ENCODE assay signal across 11 cellular contexts in genomic region chrX:10109695-10110094, GRCh38. TPM values are rescaled to one million over a fixed set of nuclear protein-coding genes. Genes with fewer than 3 reads are reported as not detected.
DNase-seq lines count a peak whose midpoint lies in the region; ATAC-seq and TF ChIP-seq lines count a peak whose summit lies in the region.
"Had no signal": no experiment of that assay in that cellular context is flagged by ENCODE, and none has a peak within 500 bp of the region (broad histone marks: within the 10 kb centered on the region; RNA-seq: fewer than 3 reads in every experiment).

No MANE protein-coding gene starts in this region.

- H3K4me3 Mint-ChIP-seq in CD8-positive, alpha-beta memory T cell, result peak overlapping the region in 3 of 7 donors; percentile 26 to 55 (median 39)
- no peak overlapping the region for H3K4me3 Mint-ChIP-seq in activated T-helper 1 cell treated with anti-CD3 and anti-CD28 coated beads, Interleukin-12 subunit alpha, Interleukin-12 subunit beta, Interleukin-2, Interleukin-4 antibody, amounts not matched to agents 30 ng/mL and 10 ng/mL and 1 ng/mL, durations not matched to agents 14 hours and 24 hours and 36 hours

- no peak for TF ChIP-seq EP300 in sigmoid colon (IDR thresholded peaks at IDR 0.05)

- H3K9me3 Mint-ChIP-seq in CD8-positive, alpha-beta memory T cell, result no peaks in the 10 kb centered on the region
- no peaks in the 10 kb centered on the region for H3K9me3 Mint-ChIP-seq in activated T-helper 1 cell treated with anti-CD3 and anti-CD28 coated beads, Interleukin-12 subunit alpha, Interleukin-12 subunit beta, Interleukin-2, Interleukin-4 antibody, amounts not matched to agents 30 ng/mL and 10 ng/mL and 1 ng/mL, durations not matched to agents 14 hours and 24 hours and 36 hours
- H3K9me3 Mint-ChIP-seq: central memory CD8-positive, alpha-beta T cell had no signal

- no peaks in the 10 kb centered on the region for H3K36me3 ChIP-seq in CD8-positive, alpha-beta memory T cell (ENCODE audit: insufficient read depth, low read length)
- H3K36me3 ChIP-seq in left ventricle myocardium inferior, result peaks cover 6% of the 10 kb centered on the region
- H3K36me3 ChIP-seq in sigmoid colon, result no peaks in the 10 kb centered on the region

- TF ChIP-seq CTCF in left ventricle myocardium inferior (IDR thresholded peaks at IDR 0.05; ENCODE audit: borderline replicate concordance) (no peak), sigmoid colon (IDR thresholded peaks at IDR 0.05) (peak in 1 of 4 experiments; percentile 12)

- ATAC-seq in GM19452 (IDR thresholded peaks at IDR 0.05; ENCODE audit: unreplicated experiment) (no peak), GM19395 (IDR thresholded peaks at IDR 0.05; ENCODE audit: unreplicated experiment) (no peak)

- H3K27me3 Mint-ChIP-seq in CD8-positive, alpha-beta memory T cell, result peaks cover 0 to 2% of the 10 kb centered on the region in 2 donors
- no peaks in the 10 kb centered on the region for H3K27me3 Mint-ChIP-seq in activated T-helper 1 cell treated with anti-CD3 and anti-CD28 coated beads, Interleukin-12 subunit alpha, Interleukin-12 subunit beta, Interleukin-2, Interleukin-4 antibody, amounts not matched to agents 30 ng/mL and 10 ng/mL and 1 ng/mL, durations not matched to agents 14 hours and 24 hours and 36 hours (ENCODE audit: insufficient read depth)
- H3K27me3 Mint-ChIP-seq: central memory CD8-positive, alpha-beta T cell had no signal

- peaks cover 58 to 85% (median 78%) of the 10 kb centered on the region in 3 donors for H3K4me1 Mint-ChIP-seq in CD8-positive, alpha-beta memory T cell
- peaks cover 62% of the 10 kb centered on the region for H3K4me1 Mint-ChIP-seq in activated T-helper 1 cell treated with anti-CD3 and anti-CD28 coated beads, Interleukin-12 subunit alpha, Interleukin-12 subunit beta, Interleukin-2, Interleukin-4 antibody, amounts not matched to agents 30 ng/mL and 10 ng/mL and 1 ng/mL, durations not matched to agents 14 hours and 24 hours and 36 hours (ENCODE audit: low read depth)

- H3K4me1 ChIP-seq in CD8-positive, alpha-beta memory T cell (ENCODE audit: insufficient read depth, low read length), result peaks cover 75% of the 10 kb centered on the region
- H3K4me1 ChIP-seq in left ventricle myocardium inferior, result peaks cover 80% of the 10 kb centered on the region
- H3K4me1 ChIP-seq in sigmoid colon, result peaks cover 0 to 70% (median 48%) of the 10 kb centered on the region in 4 donors

- intact Hi-C loops in activated T-helper 1 cell treated with anti-CD3 and anti-CD28 coated beads, Interleukin-12 subunit alpha, Interleukin-12 subunit beta, Interleukin-2, Interleukin-4 antibody, amounts not matched to agents 30 ng/mL and 10 ng/mL and 1 ng/mL, durations not matched to agents 14 hours and 24 hours and 36 hours (cut with micrococcal nuclease), result no loop called here
- intact Hi-C loops in left ventricle myocardium inferior (cut with micrococcal nuclease) (no loop called here), sigmoid colon (cut with DNase I) (loop anchor here (5.0 kb wide), 1 partner anchor 97 kb away; no protein-coding TSS in a partner anchor)

- H3K9me3 ChIP-seq in CD8-positive, alpha-beta memory T cell (ENCODE audit: low read length), result no peaks in the 10 kb centered on the region
- H3K9me3 ChIP-seq in left ventricle myocardium inferior (replicated peaks) (no peaks in the 10 kb centered on the region), sigmoid colon (no peaks in the 10 kb centered on the region)

- 81 to 88% methylated on average over 27 of the region's 27 CpGs for WGBS in sigmoid colon, 2 donors

- POLR2A ChIA-PET in CD8-positive, alpha-beta memory T cell (lab: Charles Lee), result interaction anchor here (1.5 to 3.4 kb wide), 3 partner anchors 12 to 96 kb away, joined by 5 to 35 read pairs (median 19); no protein-coding TSS in a partner anchor

- no peak overlapping the region for H3K27ac ChIP-seq in CD8-positive, alpha-beta memory T cell (ENCODE audit: low read depth, low read length)
- H3K27ac ChIP-seq in left ventricle myocardium inferior (replicated peaks), result peak overlapping the region; percentile 72
- peak overlapping the region; percentile 47 to 78 (median 70) for H3K27ac ChIP-seq in sigmoid colon

- no peak overlapping the region for H3K4me3 ChIP-seq in CD8-positive, alpha-beta memory T cell (ENCODE audit: low read length)
- H3K4me3 ChIP-seq in left ventricle myocardium inferior, result no peak overlapping the region
- H3K4me3 ChIP-seq in sigmoid colon, result no peak overlapping the region
- H3K4me3 ChIP-seq: smooth muscle cell had no signal

- H3K27ac Mint-ChIP-seq in CD8-positive, alpha-beta memory T cell, result peak overlapping the region in 7 of 8 donors; percentile 11 to 100 (median 66)
- H3K27ac Mint-ChIP-seq in activated T-helper 1 cell treated with anti-CD3 and anti-CD28 coated beads, Interleukin-12 subunit alpha, Interleukin-12 subunit beta, Interleukin-2, Interleukin-4 antibody, amounts not matched to agents 30 ng/mL and 10 ng/mL and 1 ng/mL, durations not matched to agents 14 hours and 24 hours and 36 hours, result peak overlapping the region; percentile 71

- no peak for TF ChIP-seq POLR2A in sigmoid colon (IDR thresholded peaks at IDR 0.05)

- peaks cover 0 to 11% (median 5%) of the 10 kb centered on the region in 3 donors for H3K36me3 Mint-ChIP-seq in CD8-positive, alpha-beta memory T cell
- H3K36me3 Mint-ChIP-seq in activated T-helper 1 cell treated with anti-CD3 and anti-CD28 coated beads, Interleukin-12 subunit alpha, Interleukin-12 subunit beta, Interleukin-2, Interleukin-4 antibody, amounts not matched to agents 30 ng/mL and 10 ng/mL and 1 ng/mL, durations not matched to agents 14 hours and 24 hours and 36 hours (ENCODE audit: low read depth), result peaks cover 14% of the 10 kb centered on the region

- CTCF ChIA-PET in CD8-positive, alpha-beta memory T cell (lab: Charles Lee), result interaction anchor here (1.1 to 2.7 kb wide), 5 partner anchors 9 to 101 kb away, joined by 3 to 10 read pairs (median 6); no protein-coding TSS in a partner anchor

- DNase-seq in CD8-positive, alpha-beta memory T cell, result no peak
- no peak for DNase-seq in activated T-helper 1 cell treated with anti-CD3 and anti-CD28 coated beads, Interleukin-12 subunit alpha, Interleukin-12 subunit beta, Interleukin-2, Interleukin-4 antibody, amounts not matched to agents 30 ng/mL and 10 ng/mL and 1 ng/mL, durations not matched to agents 14 hours and 24 hours and 36 hours (ENCODE audit: low spot score)
- DNase-seq in left ventricle myocardium inferior (peak; percentile 66), sigmoid colon (peak; percentile 90), AG08396 (ENCODE audit: low spot score) (no peak), NCI-H2081 treated with DMSO at 0.1 percent for 48 hours (lab: John Stamatoyannopoulos, UW) (no peak)
- DNase-seq: NCI-H1417 treated with DMSO at 0.1 percent for 48 hours had no signal

- no peaks in the 10 kb centered on the region for H3K27me3 ChIP-seq in CD8-positive, alpha-beta memory T cell (ENCODE audit: insufficient read depth, low read length, poor library complexity, severe bottlenecking)
- H3K27me3 ChIP-seq in left ventricle myocardium inferior (ENCODE audit: low read depth) (no peaks in the 10 kb centered on the region), sigmoid colon (no peaks in the 10 kb centered on the region)

RNA-seq across cellular contexts. Expression of gene CLCN4, which starts 47.1 kb away (rescaled TPM):
- total RNA-seq in CD8-positive, alpha-beta memory T cell, result under 1 TPM; 0.04 to 0.20 TPM
- not detected for polyA plus RNA-seq in CD8-positive, alpha-beta memory T cell
- not detected in 2 replicates for total RNA-seq in activated T-helper 1 cell treated with anti-CD3 and anti-CD28 coated beads, Interleukin-12 subunit alpha, Interleukin-12 subunit beta, Interleukin-2, Interleukin-4 antibody, amounts not matched to agents 30 ng/mL and 10 ng/mL and 1 ng/mL, durations not matched to agents 14 hours and 24 hours and 36 hours
- total RNA-seq in left ventricle myocardium inferior (36.1 TPM), sigmoid colon (1 to 10 TPM in 1 of 4 donors, under 1 TPM in 3; 0.66 to 1.1 (median 0.83) TPM)
- under 1 TPM; under 0.01 to 0.96 (median 0.69) TPM for polyA plus RNA-seq in sigmoid colon

Comparison
In these comparisons a context has a peak if more than half of its experiments do, and no peak if none do; other contexts are left out.
1. DNase-seq: peak in left ventricle myocardium inferior (single experiment) and sigmoid colon (single experiment); none in CD8-positive, alpha-beta memory T cell (0 of 5), activated T-helper 1 cell treated with anti-CD3 and anti-CD28 coated beads, Interleukin-12 subunit alpha, Interleukin-12 subunit beta, Interleukin-2, Interleukin-4 antibody, amounts not matched to agents 30 ng/mL and 10 ng/mL and 1 ng/mL, durations not matched to agents 14 hours and 24 hours and 36 hours (single experiment), AG08396 (single experiment) and NCI-H2081 treated with DMSO at 0.1 percent for 48 hours (single experiment).
2. RNA of gene CLCN4, which starts 47.1 kb away (total RNA-seq): 36.1 TPM in left ventricle myocardium inferior (single experiment); 0.66 to 1.1 TPM in sigmoid colon, 0.04 to 0.20 TPM in CD8-positive, alpha-beta memory T cell and not detected in activated T-helper 1 cell treated with anti-CD3 and anti-CD28 coated beads, Interleukin-12 subunit alpha, Interleukin-12 subunit beta, Interleukin-2, Interleukin-4 antibody, amounts not matched to agents 30 ng/mL and 10 ng/mL and 1 ng/mL, durations not matched to agents 14 hours and 24 hours and 36 hours; every median in the first group is over 10 times any median in the second.